In genomic region chr1:17230106-17230505, GRCh38 we compare ENCODE assay signal across 1 cellular context.
TF ChIP-seq lines count a peak whose summit lies in the region.

No MANE protein-coding gene starts in this region.

TF ChIP-seq in H1, 55 proteins besides CTCF, POLR2A, EP300 and RAD21:
- TF ChIP-seq SAP30 (IDR thresholded peaks at IDR 0.05; ENCODE audit: insufficient read depth, insufficient replicate concordance, low read length) (no peak), CEBPB (IDR thresholded peaks at IDR 0.05; ENCODE audit: low read depth, low read length) (no peak), NRF1 (IDR thresholded peaks at IDR 0.05; ENCODE audit: low read depth, low read length) (no peak), BRCA1 (IDR thresholded peaks at IDR 0.05; ENCODE audit: low read depth, low read length) (no peak), TBP (IDR thresholded peaks at IDR 0.05; ENCODE audit: low read depth, low read length) (no peak), YY1 (IDR thresholded peaks at IDR 0.05; ENCODE audit: low read depth, low read length) (no peak), SRF (IDR thresholded peaks at IDR 0.05; ENCODE audit: low read depth, low read length) (no peak), RFX5 (IDR thresholded peaks at IDR 0.05; ENCODE audit: borderline replicate concordance, low read depth, low read length) (no peak), RBBP5 (IDR thresholded peaks at IDR 0.05; ENCODE audit: borderline replicate concordance, low read depth, low read length) (no peak), NANOG (IDR thresholded peaks at IDR 0.05; ENCODE audit: insufficient read depth, low read depth, low read length, poor library complexity, severe bottlenecking) (no peak), TEAD4 (IDR thresholded peaks at IDR 0.05; ENCODE audit: low read depth, low read length) (no peak), USF2 (IDR thresholded peaks at IDR 0.05; ENCODE audit: low read length) (no peak), CBX5 (IDR thresholded peaks at IDR 0.05; ENCODE audit: low read depth, low read length) (no peak), BACH1 (IDR thresholded peaks at IDR 0.05; ENCODE audit: low read length) (no peak), ZNF274 (IDR thresholded peaks at IDR 0.05; ENCODE audit: borderline replicate concordance, extremely low read depth, low read length) (no peak), KDM1A (IDR thresholded peaks at IDR 0.05; ENCODE audit: borderline replicate concordance, low read length) (no peak), SP4 (IDR thresholded peaks at IDR 0.05; ENCODE audit: low read length) (no peak), BCL11A (IDR thresholded peaks at IDR 0.05; ENCODE audit: low read depth in 2 of 2, low read length in 2 of 2) (no peak)
- TF ChIP-seq, protein P1, sequence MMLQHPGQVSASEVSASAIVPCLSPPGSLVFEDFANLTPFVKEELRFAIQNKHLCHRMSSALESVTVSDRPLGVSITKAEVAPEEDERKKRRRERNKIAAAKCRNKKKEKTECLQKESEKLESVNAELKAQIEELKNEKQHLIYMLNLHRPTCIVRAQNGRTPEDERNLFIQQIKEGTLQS (IDR thresholded peaks at IDR 0.05; ENCODE audit: insufficient read depth, low read depth, low read length) = no peak
